1 cellular context compared by ENCODE assay signal in genomic region chr6:32371204-32371603, GRCh38.
TF ChIP-seq lines count a peak whose summit lies in the region.

No MANE protein-coding gene starts in this region.

TF ChIP-seq in WTC11, 78 proteins besides CTCF, POLR2A, EP300 and RAD21 (continued from another document):
- TF ChIP-seq IRF1 (CRISPR knock-in tag; IDR thresholded peaks at IDR 0.05) (no peak), NFATC4 (CRISPR knock-in tag; IDR thresholded peaks at IDR 0.05) (no peak), CREB1 (CRISPR knock-in tag; IDR thresholded peaks at IDR 0.05) (no peak), SOX15 (CRISPR knock-in tag; IDR thresholded peaks at IDR 0.05) (no peak)
TF ChIP-seq in WTC11: peak in this region for 0.
